Comparison of ENCODE assay signal across 26 cellular contexts in genomic region chr2:138015494-138015893, GRCh38. TPM values are rescaled to one million over a fixed set of nuclear protein-coding genes. Genes with fewer than 3 reads are reported as not detected.
"Had no signal": no experiment of that assay in that cellular context is flagged by ENCODE, and none has a peak within 500 bp of the region (broad histone marks: within the 10 kb centered on the region; RNA-seq: fewer than 3 reads in every experiment).

No MANE protein-coding gene starts in this region.

- H3K4me1 ChIP-seq: neural progenitor cell, parathyroid adenoma, psoas muscle, right lobe of liver, sigmoid colon, stomach, thyroid gland, upper lobe of left lung, vagina had no signal

- DNase-seq: occipital lobe; ovary; posterior cingulate gyrus; psoas muscle; right cardiac atrium; right lobe of liver; sigmoid colon; small intestine; stimulated activated CD4-positive, alpha-beta T cell treated with anti-CD3 and anti-CD28 coated beads, Interleukin-15, amount 100 ng/mL, for 24 hours; stimulated activated CD4-positive, alpha-beta T cell treated with anti-CD3 and anti-CD28 coated beads, Interleukin-2, amount 100 ng/mL, for 24 hours; stimulated activated CD4-positive, alpha-beta T cell treated with anti-CD3 and anti-CD28 coated beads, Interleukin-2, amount 100 ng/mL, for 48 hours; stimulated activated CD4-positive, alpha-beta T cell treated with anti-CD3 and anti-CD28 coated beads, Interleukin-4, amount 100 ng/mL, for 24 hours; stimulated activated naive B cell treated with anti-CD40 and anti-IgM and Interleukin-4, amounts not matched to agents 10 μg/mL and 1 μg/mL and 100 μg/mL, for 72 hours; stimulated activated naive CD4-positive, alpha-beta T cell treated with Interleukin-2 at 50 U/mL for 16 hours; stomach; thyroid gland; trophoblast cell; upper lobe of left lung had no signal

- FAIRE-seq: small intestine, urothelium cell line had no signal

- H3K27ac ChIP-seq: neural progenitor cell, ovary, parathyroid adenoma, psoas muscle, right lobe of liver, sigmoid colon, stomach, thoracic aorta, thyroid gland, tibial nerve, upper lobe of left lung, vagina had no signal

- H3K79me2 ChIP-seq: parathyroid adenoma had no signal

- H3K27me3 ChIP-seq: neural progenitor cell, ovary, right lobe of liver, sigmoid colon, stomach, thyroid gland, tibial nerve, upper lobe of left lung, vagina had no signal

- ATAC-seq: psoas muscle; right cardiac atrium; right lobe of liver; stimulated activated effector memory CD8-positive, alpha-beta T cell treated with anti-CD3 and anti-CD28 coated beads, Interleukin-12 subunit alpha, Interleukin-12 subunit beta, amount 100 ng/mL, for 72 hours; stimulated activated naive B cell treated with anti-CD40 and anti-IgM and Interleukin-4, amounts not matched to agents 10 μg/mL and 1 μg/mL and 100 μg/mL, for 72 hours had no signal

- H3K9ac ChIP-seq: neural progenitor cell, parathyroid adenoma had no signal

- H3K4me3 ChIP-seq: neural progenitor cell, ovary, psoas muscle, right lobe of liver, sigmoid colon, stomach, thoracic aorta, thyroid gland, tibial nerve, upper lobe of left lung, vagina had no signal

- H2AFZ ChIP-seq: neural progenitor cell, parathyroid adenoma had no signal

- H3K4me2 ChIP-seq: neural progenitor cell had no signal

- H3K9me3 ChIP-seq: ovary, psoas muscle, right lobe of liver, sigmoid colon, stomach, thoracic aorta, thyroid gland, tibial nerve, upper lobe of left lung, vagina had no signal

- H3K36me3 ChIP-seq: neural progenitor cell, ovary, thoracic aorta, thyroid gland, tibial nerve, upper lobe of left lung, vagina had no signal

RNA-seq across cellular contexts. Expression of gene HNMT, which starts 51.2 kb away (rescaled TPM):
- polyA plus RNA-seq: neural cell had no signal
